26 cellular contexts compared by ENCODE assay signal in the genomic region with DNA sequence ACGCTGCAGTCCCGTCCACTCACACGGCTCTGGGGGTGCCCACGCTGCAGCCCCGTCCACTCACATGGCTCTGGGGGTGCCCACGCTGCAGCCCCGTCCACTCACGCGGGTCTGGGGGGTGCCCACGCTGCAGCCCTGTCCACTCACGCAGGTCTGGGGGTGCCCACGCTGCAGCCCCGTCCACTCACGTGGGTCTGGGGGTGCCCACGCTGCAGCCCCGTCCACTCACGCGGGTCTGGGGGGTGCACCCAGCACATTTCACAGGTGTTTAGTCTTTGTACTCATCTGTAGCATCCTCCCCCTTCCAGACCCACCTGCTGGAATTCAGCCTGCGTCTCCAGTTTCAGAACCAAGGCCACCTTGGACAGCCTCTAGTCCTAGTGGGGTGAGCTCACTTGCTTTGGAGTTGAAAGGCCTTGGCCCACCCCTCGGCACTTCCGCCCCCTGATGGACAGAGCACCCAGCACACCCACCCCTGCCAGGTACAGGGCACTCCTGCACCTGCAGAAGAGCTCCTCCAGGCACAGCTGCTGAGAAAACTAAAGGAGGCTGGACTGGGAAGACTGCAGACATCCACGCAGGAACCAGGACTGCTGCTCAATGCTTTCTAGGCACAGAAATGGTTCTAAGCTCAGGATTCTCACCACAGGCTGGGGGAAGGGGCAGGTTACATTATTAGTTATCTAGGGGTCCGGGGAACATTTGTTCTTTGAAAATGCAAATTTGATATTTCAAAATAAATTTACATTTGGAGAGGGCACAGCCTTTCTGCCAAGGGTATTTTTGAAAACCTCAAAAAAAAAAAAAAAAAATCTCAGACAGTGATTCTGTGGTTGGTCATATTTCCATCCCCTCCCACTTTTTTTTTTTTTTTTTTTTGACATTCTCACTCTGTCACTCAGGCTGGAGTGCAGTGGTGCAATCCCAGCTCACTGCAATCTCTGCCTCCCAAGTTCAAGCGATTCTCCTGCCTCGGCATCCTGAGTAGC.
A peak's percentile ranks its signal among the peaks of the same experiment; 100 is the strongest.
DNase-seq lines count a peak whose midpoint lies in the region; ATAC-seq and TF ChIP-seq lines count a peak whose summit lies in the region.
"Had no signal": no experiment of that assay in that cellular context is flagged by ENCODE, and none has a peak within 500 bp of the region (broad histone marks: within the 10 kb centered on the region; RNA-seq: fewer than 3 reads in every experiment).

No MANE protein-coding gene starts in this region.

- no peaks in the 10 kb centered on the region for H3K36me3 ChIP-seq in neuronal stem cell (replicated peaks in 1 of 2; ENCODE audit: control insufficient read depth in 2 of 2, insufficient read depth in 2 of 2, low read length in 2 of 2)
- H3K36me3 ChIP-seq: lower lobe of right lung, prostate gland, SJSA1 had no signal

- H3K4me1 Mint-ChIP-seq in WTC11: peaks cover 22% of the 10 kb centered on the region
- H3K4me1 Mint-ChIP-seq in activated naive CD8-positive, alpha-beta T cell treated with anti-CD3 and anti-CD28 coated beads for 36 hours: peaks cover 5% of the 10 kb centered on the region
- H3K4me1 Mint-ChIP-seq: activated CD4-positive, alpha-beta T cell treated with anti-CD3 and anti-CD28 coated beads, Interleukin-2, amount 10 ng/mL, durations not matched to agents 24 days and 14 days had no signal

- peak; percentile 57 for DNase-seq in ELF-1 (ENCODE audit: low read depth, low spot score)
- DNase-seq in HFF-Myc (ENCODE audit: extremely low read depth, low read depth): no peak
- peak; percentile 55 for DNase-seq in WTC11 (ENCODE audit: low spot score)
- no peak for DNase-seq in neuronal stem cell (ENCODE audit: low spot score)
- no peak for DNase-seq in activated naive CD8-positive, alpha-beta T cell treated with anti-CD3 and anti-CD28 coated beads for 36 hours
- no peak for DNase-seq in cerebellar cortex (ENCODE audit: low spot score)
- DNase-seq: activated CD4-positive, alpha-beta T cell treated with anti-CD3 and anti-CD28 coated beads, Interleukin-2, amount 10 ng/mL, durations not matched to agents 24 days and 14 days; DMS79; effector CD4-positive, alpha-beta T cell; erythroblast; foreskin fibroblast; GM23248; hippocampal formation; islet precursor cell; KBM-7; lower lobe of right lung; NCI-H1694; NCI-H2227 treated with DMSO at 0.1 percent for 48 hours; PC-9; stimulated activated naive CD4-positive, alpha-beta T cell treated with Interleukin-2 at 50 U/mL for 16 hours; T-helper 17 cell had no signal

- no peak overlapping the region for H3K4me3 ChIP-seq in HFF-Myc (replicated peaks; ENCODE audit: low read depth, low read length)
- no peak overlapping the region for H3K4me3 ChIP-seq in neuronal stem cell (ENCODE audit: low read length in 2 of 2)
- H3K4me3 ChIP-seq: GM23248, lower lobe of right lung, PC-9, prostate gland, SJSA1, skin epidermis had no signal

- no peaks in the 10 kb centered on the region for H3K79me1 ChIP-seq in neuronal stem cell (ENCODE audit: low read depth, low read length)

- H3K36me3 Mint-ChIP-seq in WTC11: no peaks in the 10 kb centered on the region
- H3K36me3 Mint-ChIP-seq in activated naive CD8-positive, alpha-beta T cell treated with anti-CD3 and anti-CD28 coated beads for 36 hours: no peaks in the 10 kb centered on the region
- H3K36me3 Mint-ChIP-seq: activated naive CD8-positive, alpha-beta T cell had no signal

- H4K8ac ChIP-seq in neuronal stem cell (ENCODE audit: low read depth, low read length): no peak overlapping the region

- WGBS in neuronal stem cell (ENCODE audit: extremely low coverage in 2 of 2, insufficient read length in 2 of 2, insufficient replicate concordance in 1 of 2), 2 donors: no CpG with 5 or more reads among the region's 25 CpGs

- peak overlapping the region; percentile 83 for H3K27ac Mint-ChIP-seq in WTC11
- no peak overlapping the region for H3K27ac Mint-ChIP-seq in activated naive CD8-positive, alpha-beta T cell treated with anti-CD3 and anti-CD28 coated beads for 36 hours
- H3K27ac Mint-ChIP-seq: activated CD4-positive, alpha-beta T cell treated with anti-CD3 and anti-CD28 coated beads, Interleukin-2, amount 10 ng/mL, durations not matched to agents 24 days and 14 days; activated naive CD8-positive, alpha-beta T cell had no signal

- no peak overlapping the region for H3K27ac ChIP-seq in neuronal stem cell (replicated peaks; ENCODE audit: low read length)
- H3K27ac ChIP-seq: GM23248, lower lobe of right lung, PC-9, prostate gland, SJSA1, skin epidermis had no signal

- H3K4me1 ChIP-seq in neuronal stem cell (ENCODE audit: control insufficient read depth in 2 of 2, insufficient read depth in 1 of 2, low read depth in 1 of 2, low read length in 2 of 2): peaks cover under 1 to 5% of the 10 kb centered on the region in 2 donors
- H3K4me1 ChIP-seq: lower lobe of right lung, prostate gland, SJSA1 had no signal

- no peak overlapping the region for H2AFZ ChIP-seq in neuronal stem cell (ENCODE audit: low read length)
- H2AFZ ChIP-seq: GM23248, PC-9 had no signal

- no peaks in the 10 kb centered on the region for H3K9me3 ChIP-seq in neuronal stem cell (replicated peaks in 1 of 2; ENCODE audit: control insufficient read depth in 2 of 2, insufficient read depth in 1 of 2, low read depth in 1 of 2, low read length in 2 of 2)
- H3K9me3 ChIP-seq: lower lobe of right lung, prostate gland, SJSA1 had no signal

- peak overlapping the region; percentile 52 for H3K18ac ChIP-seq in neuronal stem cell (ENCODE audit: low read length)

- POLR2A ChIA-PET in WTC11 (lab: Charles Lee): interaction anchor here (0.6 to 0.7 kb wide), 3 partner anchors 16 to 84 kb away, joined by 3 to 7 read pairs (median 3); no protein-coding TSS in a partner anchor

- H3K23ac ChIP-seq in neuronal stem cell (ENCODE audit: low read depth, low read length, poor library complexity): peak overlapping the region; percentile 85

- no peaks in the 10 kb centered on the region for H3K27me3 Mint-ChIP-seq in WTC11 (ENCODE audit: low read depth)
- no peaks in the 10 kb centered on the region for H3K27me3 Mint-ChIP-seq in activated naive CD8-positive, alpha-beta T cell treated with anti-CD3 and anti-CD28 coated beads for 36 hours
- H3K27me3 Mint-ChIP-seq: activated CD4-positive, alpha-beta T cell treated with anti-CD3 and anti-CD28 coated beads, Interleukin-2, amount 10 ng/mL, durations not matched to agents 24 days and 14 days; activated naive CD8-positive, alpha-beta T cell; T-helper 17 cell had no signal

- no peak overlapping the region for H3K4me2 ChIP-seq in neuronal stem cell (ENCODE audit: insufficient read depth, low read length, poor library complexity, severe bottlenecking)
- H3K4me2 ChIP-seq: PC-9 had no signal

- TF ChIP-seq CTCF in HFF-Myc (IDR thresholded peaks at IDR 0.05; ENCODE audit: low read depth, low read length, missing control alignments): peak; percentile 2
- TF ChIP-seq CTCF in WTC11 (IDR thresholded peaks at IDR 0.05): no peak

- no peaks in the 10 kb centered on the region for H3K9me3 Mint-ChIP-seq in WTC11
- H3K9me3 Mint-ChIP-seq in activated naive CD8-positive, alpha-beta T cell treated with anti-CD3 and anti-CD28 coated beads for 36 hours: no peaks in the 10 kb centered on the region
- H3K9me3 Mint-ChIP-seq: activated CD4-positive, alpha-beta T cell treated with anti-CD3 and anti-CD28 coated beads, Interleukin-2, amount 10 ng/mL, durations not matched to agents 24 days and 14 days had no signal

- H2BK15ac ChIP-seq in neuronal stem cell (ENCODE audit: low read length): no peak overlapping the region

- H3K27me3 ChIP-seq in neuronal stem cell (ENCODE audit: control insufficient read depth in 3 of 3, insufficient read depth in 3 of 3, low read depth in 1 of 3, low read length in 3 of 3): peaks cover 0 to 18% (median 0%) of the 10 kb centered on the region in 3 experiments

- H4K91ac ChIP-seq in neuronal stem cell (ENCODE audit: low read depth, low read length, poor library complexity): no peak overlapping the region

- H2BK5ac ChIP-seq in neuronal stem cell (ENCODE audit: low read length): no peak overlapping the region

- no peak overlapping the region for H3K4ac ChIP-seq in neuronal stem cell (ENCODE audit: low read length)

- H2AK5ac ChIP-seq in neuronal stem cell (ENCODE audit: low read depth, low read length): peak overlapping the region; percentile 61

- peak; percentile 81 for ATAC-seq in WTC11
- ATAC-seq in HG02870 (IDR thresholded peaks at IDR 0.05; ENCODE audit: unreplicated experiment): no peak
- ATAC-seq: lower lobe of right lung, T-helper 17 cell had no signal

- H3K4me3 Mint-ChIP-seq in WTC11: no peak overlapping the region
- H3K4me3 Mint-ChIP-seq in activated naive CD8-positive, alpha-beta T cell treated with anti-CD3 and anti-CD28 coated beads for 36 hours: no peak overlapping the region
- H3K4me3 Mint-ChIP-seq: activated CD4-positive, alpha-beta T cell treated with anti-CD3 and anti-CD28 coated beads, Interleukin-2, amount 10 ng/mL, durations not matched to agents 24 days and 14 days; activated naive CD8-positive, alpha-beta T cell; T-helper 17 cell had no signal

- H2BK12ac ChIP-seq in neuronal stem cell (ENCODE audit: low read length): no peak overlapping the region

- H3K14ac ChIP-seq in neuronal stem cell (ENCODE audit: low read length): peak overlapping the region; percentile 82

- H3K9ac ChIP-seq in neuronal stem cell (ENCODE audit: low read depth, low read length, poor library complexity): no peak overlapping the region
- H3K9ac ChIP-seq: GM23248 had no signal

- no peak overlapping the region for H2BK120ac ChIP-seq in neuronal stem cell (ENCODE audit: low read depth, low read length)

- CTCF ChIA-PET in WTC11 (lab: Charles Lee): interaction anchor here (0.5 to 4.2 kb wide), 34 partner anchors 10 to 495 kb away, joined by 3 to 32 read pairs (median 4); partner anchors contain the start of gene ABLIM2

TF ChIP-seq in WTC11, 78 proteins besides CTCF, POLR2A, EP300 and RAD21:
- TF ChIP-seq ZNF396 (CRISPR knock-in tag; IDR thresholded peaks at IDR 0.05; ENCODE audit: borderline replicate concordance): no peak
- TF ChIP-seq, protein P1, sequence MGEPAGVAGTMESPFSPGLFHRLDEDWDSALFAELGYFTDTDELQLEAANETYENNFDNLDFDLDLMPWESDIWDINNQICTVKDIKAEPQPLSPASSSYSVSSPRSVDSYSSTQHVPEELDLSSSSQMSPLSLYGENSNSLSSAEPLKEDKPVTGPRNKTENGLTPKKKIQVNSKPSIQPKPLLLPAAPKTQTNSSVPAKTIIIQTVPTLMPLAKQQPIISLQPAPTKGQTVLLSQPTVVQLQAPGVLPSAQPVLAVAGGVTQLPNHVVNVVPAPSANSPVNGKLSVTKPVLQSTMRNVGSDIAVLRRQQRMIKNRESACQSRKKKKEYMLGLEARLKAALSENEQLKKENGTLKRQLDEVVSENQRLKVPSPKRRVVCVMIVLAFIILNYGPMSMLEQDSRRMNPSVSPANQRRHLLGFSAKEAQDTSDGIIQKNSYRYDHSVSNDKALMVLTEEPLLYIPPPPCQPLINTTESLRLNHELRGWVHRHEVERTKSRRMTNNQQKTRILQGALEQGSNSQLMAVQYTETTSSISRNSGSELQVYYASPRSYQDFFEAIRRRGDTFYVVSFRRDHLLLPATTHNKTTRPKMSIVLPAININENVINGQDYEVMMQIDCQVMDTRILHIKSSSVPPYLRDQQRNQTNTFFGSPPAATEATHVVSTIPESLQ (CRISPR knock-in tag; IDR thresholded peaks at IDR 0.05): no peak
- TF ChIP-seq TCF7 (CRISPR knock-in tag; IDR thresholded peaks at IDR 0.05; ENCODE audit: low read depth): 0 out of 2 replicates have a peak, but pooled peaks have one; percentile 14

Comparison
In these comparisons a context has a peak if more than half of its experiments do, and no peak if none do; other contexts are left out.
1. DNase-seq: peak in ELF-1 (single experiment) and WTC11 (single experiment); none in HFF-Myc (single experiment), neuronal stem cell (single experiment), activated naive CD8-positive, alpha-beta T cell treated with anti-CD3 and anti-CD28 coated beads for 36 hours (single experiment) and cerebellar cortex (single experiment).